ENCODE assay signal across 8 cellular contexts in the genomic region with DNA sequence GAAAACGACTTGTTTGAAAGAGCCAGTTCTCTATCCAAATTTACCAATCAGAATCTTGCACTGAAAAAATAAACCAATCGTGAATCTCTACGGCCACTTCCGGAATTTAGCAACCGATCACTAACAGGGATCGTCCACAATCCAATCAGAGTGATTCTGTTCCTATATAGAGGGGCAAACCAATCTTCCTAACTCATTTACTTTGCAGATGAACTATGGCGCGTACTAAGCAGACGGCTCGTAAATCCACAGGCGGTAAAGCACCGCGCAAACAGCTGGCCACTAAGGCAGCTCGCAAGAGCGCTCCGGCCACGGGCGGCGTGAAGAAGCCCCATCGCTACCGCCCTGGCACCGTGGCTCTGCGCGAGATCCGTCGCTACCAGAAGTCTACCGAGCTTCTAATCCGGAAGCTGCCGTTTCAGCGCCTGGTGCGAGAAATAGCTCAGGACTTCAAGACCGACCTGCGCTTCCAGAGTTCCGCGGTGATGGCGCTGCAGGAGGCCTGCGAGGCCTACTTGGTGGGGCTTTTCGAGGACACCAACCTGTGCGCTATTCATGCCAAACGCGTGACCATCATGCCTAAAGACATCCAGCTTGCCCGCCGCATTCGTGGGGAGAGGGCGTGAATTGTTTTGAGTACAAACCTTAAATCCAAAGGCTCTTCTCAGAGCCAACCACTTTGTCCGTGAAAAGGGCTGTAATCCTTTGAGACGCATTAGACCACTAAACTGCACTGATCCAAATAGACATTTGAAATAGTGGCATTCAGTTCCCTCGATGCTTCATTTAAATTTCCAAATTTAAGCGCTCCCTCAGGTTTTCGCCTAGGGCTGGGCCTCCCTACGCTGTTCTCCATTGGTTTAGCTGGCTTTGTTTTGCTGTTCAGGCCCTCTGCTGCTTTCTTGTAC.
A peak's percentile ranks its signal among the peaks of the same experiment; 100 is the strongest.
DNase-seq lines count a peak whose midpoint lies in the region; ATAC-seq, FAIRE-seq and TF ChIP-seq lines count a peak whose summit lies in the region.

No MANE protein-coding gene starts in this region.

- no peak overlapping the region for H3K4me3 Mint-ChIP-seq in T-helper 17 cell

- no peaks in the 10 kb centered on the region for H3K36me3 ChIP-seq in pancreas

- no peaks in the 10 kb centered on the region for H3K36me3 Mint-ChIP-seq in T-helper 17 cell (ENCODE audit: low read depth)

- peaks cover 14% of the 10 kb centered on the region for H3K4me1 ChIP-seq in foreskin keratinocyte
- H3K4me1 ChIP-seq in pancreas, result no peaks in the 10 kb centered on the region

- peak overlapping the region; percentile 98 for H3K27ac ChIP-seq in foreskin keratinocyte
- H3K27ac ChIP-seq in pancreas, result no peak overlapping the region

- peaks cover 15% of the 10 kb centered on the region for H3K4me1 Mint-ChIP-seq in T-helper 17 cell

- H3K9me3 ChIP-seq in pancreas (no peaks in the 10 kb centered on the region), T-helper 17 cell (ENCODE audit: control insufficient read depth, low read length, poor library complexity, severe bottlenecking) (no peaks in the 10 kb centered on the region)

- intact Hi-C loops in pancreas (cut with DNase I), result no loop called here

- WGBS in pancreas, 2 donors, result 30% methylated on average over 51 of the region's 51 CpGs

- H3K27ac Mint-ChIP-seq in T-helper 17 cell, result no peak overlapping the region

- peak; percentile 45 for ATAC-seq in foreskin keratinocyte
- peak in 3 of 4 donors; percentile 36 to 48 (median 37) for ATAC-seq in pancreas
- no peak for ATAC-seq in T-helper 17 cell
- no peak for ATAC-seq in GM21515 (IDR thresholded peaks at IDR 0.05; ENCODE audit: unreplicated experiment)

- TF ChIP-seq CTCF in foreskin keratinocyte (conservative IDR thresholded peaks at IDR 0.05) (peak; percentile 39), pancreas (IDR thresholded peaks at IDR 0.05) (no peak)

- H3K27me3 Mint-ChIP-seq in T-helper 17 cell, result no peaks in the 10 kb centered on the region

- no peak for FAIRE-seq in pancreas (lab: Jason Lieb, UNC)

- H3K27me3 ChIP-seq in foreskin keratinocyte (no peaks in the 10 kb centered on the region), pancreas (peaks cover 8 to 78% (median 24%) of the 10 kb centered on the region in 4 donors)

- peak overlapping the region in 2 of 4 donors; percentile 21 to 39 for H3K4me3 ChIP-seq in pancreas

- DNase-seq in COR-L47 (lab: John Stamatoyannopoulos, UW), result peak; percentile 67
- DNase-seq in foreskin keratinocyte, result peak; percentile 72 to 91
- DNase-seq in pancreas, result no peak
- no peak for DNase-seq in T-helper 17 cell
- DNase-seq in AG08396 (ENCODE audit: low spot score), result no peak
- DNase-seq in NOMO-1 (lab: John Stamatoyannopoulos, UW; ENCODE audit: unreplicated experiment in 2 of 2), result no peak

TF ChIP-seq in PFSK-1, 5 proteins besides CTCF, POLR2A, EP300 and RAD21:
- TF ChIP-seq POLR2AphosphoS5 (IDR thresholded peaks at IDR 0.05; ENCODE audit: low read depth, low read length) (0 out of 2 replicates have a peak, but pooled peaks have one; percentile 4), FOXP2 (optimal IDR thresholded peaks at IDR 0.05; ENCODE audit: borderline replicate concordance, extremely low read depth, extremely low read length, insufficient read depth) (no peak)

Comparison
In these comparisons a context has a peak if more than half of its experiments do, and no peak if none do; other contexts are left out.
1. DNase-seq: peak in COR-L47 (single experiment) and foreskin keratinocyte (2 of 2); none in pancreas (0 of 6), T-helper 17 cell (0 of 3), AG08396 (single experiment) and NOMO-1 (0 of 2).
2. ATAC-seq: peak in foreskin keratinocyte (single experiment) and pancreas (3 of 4); none in T-helper 17 cell (single experiment) and GM21515 (single experiment).